9 cellular contexts compared by ENCODE assay signal in genomic region chr1:26351591-26352337, GRCh38.
A peak's percentile ranks its signal among the peaks of the same experiment; 100 is the strongest.
DNase-seq lines count a peak whose midpoint lies in the region; ATAC-seq, FAIRE-seq and TF ChIP-seq lines count a peak whose summit lies in the region.
"Had no signal": no experiment of that assay in that cellular context is flagged by ENCODE, and none has a peak within 500 bp of the region (broad histone marks: within the 10 kb centered on the region; RNA-seq: fewer than 3 reads in every experiment).

No MANE protein-coding gene starts in this region.

- no peak for ATAC-seq in HG02938 (IDR thresholded peaks at IDR 0.05; ENCODE audit: unreplicated experiment)
- ATAC-seq: natural killer cell had no signal

- DNase-seq in NCI-H226 (peak; percentile 87), fibroblast of mammary gland (ENCODE audit: low read depth) (peak; percentile 53), urothelium cell line (ENCODE audit: low spot score) (peak; percentile 52), DMS79 (lab: John Stamatoyannopoulos, UW) (no peak)
- DNase-seq: activated CD4-positive, alpha-beta T cell treated with anti-CD3 and anti-CD28 coated beads, Interleukin-2, amount 50 U/mL, for 4 hours; anterior cingulate cortex; natural killer cell; NCI-H1092 treated with DMSO at 0.1 percent for 48 hours had no signal

- TF ChIP-seq CTCF in fibroblast of mammary gland (conservative IDR thresholded peaks at IDR 0.05; ENCODE audit: control insufficient read depth, insufficient read depth, low read depth, low read length) = no peak

- no peak overlapping the region for H3K4me3 ChIP-seq in fibroblast of mammary gland (ENCODE audit: control insufficient read depth, low read depth, low read length)

- peak; percentile 42 for FAIRE-seq in urothelium cell line (lab: Jason Lieb, UNC)
